ENCODE assay signal across 1 cellular context in genomic region chr10:60073397-60073780, GRCh38.
TF ChIP-seq lines count a peak whose summit lies in the region.

No MANE protein-coding gene starts in this region.

TF ChIP-seq in K562, 482 proteins besides CTCF, POLR2A, EP300 and RAD21 (continued from another document):
- TF ChIP-seq HOMEZ (CRISPR knock-in tag; IDR thresholded peaks at IDR 0.05), result no peak
- TF ChIP-seq RERE (CRISPR knock-in tag; IDR thresholded peaks at IDR 0.05; ENCODE audit: borderline replicate concordance), result no peak
- TF ChIP-seq ZNF253 (CRISPR knock-in tag; conservative IDR thresholded peaks at IDR 0.05), result no peak
- TF ChIP-seq USF1 (CRISPR knock-in tag; IDR thresholded peaks at IDR 0.05), result no peak
- TF ChIP-seq ZNF12 (CRISPR knock-in tag; IDR thresholded peaks at IDR 0.05), result no peak
- TF ChIP-seq PPARD (CRISPR knock-in tag; IDR thresholded peaks at IDR 0.05), result no peak
- no peak for TF ChIP-seq ZNF280A (IDR thresholded peaks at IDR 0.05; ENCODE audit: low read depth, partially characterized antibody)
